ENCODE assay signal across 1 cellular context in the genomic region with DNA sequence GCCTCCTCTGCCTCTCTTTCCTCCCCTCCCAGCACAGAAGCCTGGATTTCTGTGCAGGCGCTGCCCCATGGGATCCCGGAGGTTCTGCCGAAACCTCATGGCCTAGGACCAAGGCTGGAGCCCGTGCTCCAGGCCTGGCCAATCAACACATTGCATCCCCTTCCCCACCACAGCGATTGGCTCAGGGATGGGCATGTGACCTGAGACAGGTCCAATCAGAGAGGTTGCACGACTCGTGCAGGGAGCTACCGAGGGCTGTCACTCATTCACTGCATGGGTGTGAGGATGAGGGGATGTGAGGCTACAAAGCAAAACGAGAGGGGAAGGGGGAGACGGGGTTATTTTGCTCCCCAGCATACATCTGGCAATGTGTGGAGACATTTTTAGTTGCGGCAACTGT.
TF ChIP-seq lines count a peak whose summit lies in the region.

No MANE protein-coding gene starts in this region.

TF ChIP-seq in GM23338, 12 proteins besides CTCF, POLR2A, EP300 and RAD21 (continued from another document):
- TF ChIP-seq, protein P1, sequence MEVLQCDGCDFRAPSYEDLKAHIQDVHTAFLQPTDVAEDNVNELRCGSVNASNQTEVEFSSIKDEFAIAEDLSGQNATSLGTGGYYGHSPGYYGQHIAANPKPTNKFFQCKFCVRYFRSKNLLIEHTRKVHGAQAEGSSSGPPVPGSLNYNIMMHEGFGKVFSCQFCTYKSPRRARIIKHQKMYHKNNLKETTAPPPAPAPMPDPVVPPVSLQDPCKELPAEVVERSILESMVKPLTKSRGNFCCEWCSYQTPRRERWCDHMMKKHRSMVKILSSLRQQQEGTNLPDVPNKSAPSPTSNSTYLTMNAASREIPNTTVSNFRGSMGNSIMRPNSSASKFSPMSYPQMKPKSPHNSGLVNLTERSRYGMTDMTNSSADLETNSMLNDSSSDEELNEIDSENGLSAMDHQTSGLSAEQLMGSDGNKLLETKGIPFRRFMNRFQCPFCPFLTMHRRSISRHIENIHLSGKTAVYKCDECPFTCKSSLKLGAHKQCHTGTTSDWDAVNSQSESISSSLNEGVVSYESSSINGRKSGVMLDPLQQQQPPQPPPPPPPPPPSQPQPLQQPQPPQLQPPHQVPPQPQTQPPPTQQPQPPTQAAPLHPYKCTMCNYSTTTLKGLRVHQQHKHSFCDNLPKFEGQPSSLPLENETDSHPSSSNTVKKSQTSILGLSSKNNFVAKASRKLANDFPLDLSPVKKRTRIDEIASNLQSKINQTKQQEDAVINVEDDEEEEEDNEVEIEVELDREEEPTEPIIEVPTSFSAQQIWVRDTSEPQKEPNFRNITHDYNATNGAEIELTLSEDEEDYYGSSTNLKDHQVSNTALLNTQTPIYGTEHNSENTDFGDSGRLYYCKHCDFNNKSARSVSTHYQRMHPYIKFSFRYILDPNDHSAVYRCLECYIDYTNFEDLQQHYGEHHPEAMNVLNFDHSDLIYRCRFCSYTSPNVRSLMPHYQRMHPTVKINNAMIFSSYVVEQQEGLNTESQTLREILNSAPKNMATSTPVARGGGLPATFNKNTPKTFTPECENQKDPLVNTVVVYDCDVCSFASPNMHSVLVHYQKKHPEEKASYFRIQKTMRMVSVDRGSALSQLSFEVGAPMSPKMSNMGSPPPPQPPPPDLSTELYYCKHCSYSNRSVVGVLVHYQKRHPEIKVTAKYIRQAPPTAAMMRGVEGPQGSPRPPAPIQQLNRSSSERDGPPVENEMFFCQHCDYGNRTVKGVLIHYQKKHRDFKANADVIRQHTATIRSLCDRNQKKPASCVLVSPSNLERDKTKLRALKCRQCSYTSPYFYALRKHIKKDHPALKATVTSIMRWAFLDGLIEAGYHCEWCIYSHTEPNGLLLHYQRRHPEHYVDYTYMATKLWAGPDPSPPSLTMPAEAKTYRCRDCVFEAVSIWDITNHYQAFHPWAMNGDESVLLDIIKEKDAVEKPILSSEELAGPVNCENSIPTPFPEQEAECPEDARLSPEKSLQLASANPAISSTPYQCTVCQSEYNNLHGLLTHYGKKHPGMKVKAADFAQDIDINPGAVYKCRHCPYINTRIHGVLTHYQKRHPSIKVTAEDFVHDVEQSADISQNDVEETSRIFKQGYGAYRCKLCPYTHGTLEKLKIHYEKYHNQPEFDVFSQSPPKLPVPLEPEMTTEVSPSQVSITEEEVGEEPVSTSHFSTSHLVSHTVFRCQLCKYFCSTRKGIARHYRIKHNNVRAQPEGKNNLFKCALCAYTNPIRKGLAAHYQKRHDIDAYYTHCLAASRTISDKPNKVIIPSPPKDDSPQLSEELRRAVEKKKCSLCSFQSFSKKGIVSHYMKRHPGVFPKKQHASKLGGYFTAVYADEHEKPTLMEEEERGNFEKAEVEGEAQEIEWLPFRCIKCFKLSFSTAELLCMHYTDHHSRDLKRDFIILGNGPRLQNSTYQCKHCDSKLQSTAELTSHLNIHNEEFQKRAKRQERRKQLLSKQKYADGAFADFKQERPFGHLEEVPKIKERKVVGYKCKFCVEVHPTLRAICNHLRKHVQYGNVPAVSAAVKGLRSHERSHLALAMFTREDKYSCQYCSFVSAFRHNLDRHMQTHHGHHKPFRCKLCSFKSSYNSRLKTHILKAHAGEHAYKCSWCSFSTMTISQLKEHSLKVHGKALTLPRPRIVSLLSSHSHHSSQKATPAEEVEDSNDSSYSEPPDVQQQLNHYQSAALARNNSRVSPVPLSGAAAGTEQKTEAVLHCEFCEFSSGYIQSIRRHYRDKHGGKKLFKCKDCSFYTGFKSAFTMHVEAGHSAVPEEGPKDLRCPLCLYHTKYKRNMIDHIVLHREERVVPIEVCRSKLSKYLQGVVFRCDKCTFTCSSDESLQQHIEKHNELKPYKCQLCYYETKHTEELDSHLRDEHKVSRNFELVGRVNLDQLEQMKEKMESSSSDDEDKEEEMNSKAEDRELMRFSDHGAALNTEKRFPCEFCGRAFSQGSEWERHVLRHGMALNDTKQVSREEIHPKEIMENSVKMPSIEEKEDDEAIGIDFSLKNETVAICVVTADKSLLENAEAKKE (CRISPR knock-in tag; IDR thresholded peaks at IDR 0.05), result no peak
- TF ChIP-seq EZH2 (IDR thresholded peaks at IDR 0.05; ENCODE audit: low read depth, unreplicated experiment), result no peak
- TF ChIP-seq, protein P2, sequence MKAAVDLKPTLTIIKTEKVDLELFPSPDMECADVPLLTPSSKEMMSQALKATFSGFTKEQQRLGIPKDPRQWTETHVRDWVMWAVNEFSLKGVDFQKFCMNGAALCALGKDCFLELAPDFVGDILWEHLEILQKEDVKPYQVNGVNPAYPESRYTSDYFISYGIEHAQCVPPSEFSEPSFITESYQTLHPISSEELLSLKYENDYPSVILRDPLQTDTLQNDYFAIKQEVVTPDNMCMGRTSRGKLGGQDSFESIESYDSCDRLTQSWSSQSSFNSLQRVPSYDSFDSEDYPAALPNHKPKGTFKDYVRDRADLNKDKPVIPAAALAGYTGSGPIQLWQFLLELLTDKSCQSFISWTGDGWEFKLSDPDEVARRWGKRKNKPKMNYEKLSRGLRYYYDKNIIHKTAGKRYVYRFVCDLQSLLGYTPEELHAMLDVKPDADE (IDR thresholded peaks at IDR 0.05), result no peak
- no peak for TF ChIP-seq JUNB (IDR thresholded peaks at IDR 0.05; ENCODE audit: unreplicated experiment)
- TF ChIP-seq EZH2phosphoT487 (IDR thresholded peaks at IDR 0.05; ENCODE audit: unreplicated experiment), result no peak
- TF ChIP-seq STAT1 (IDR thresholded peaks at IDR 0.05; ENCODE audit: unreplicated experiment), result no peak
- TF ChIP-seq ZNF114 (CRISPR knock-in tag; IDR thresholded peaks at IDR 0.05), result no peak
- no peak for TF ChIP-seq CREB1 (CRISPR knock-in tag; IDR thresholded peaks at IDR 0.05; ENCODE audit: low read depth)
